15 cellular contexts compared by ENCODE assay signal in genomic region chr1:109185990-109186703, GRCh38. TPM values are rescaled to one million over a fixed set of nuclear protein-coding genes. Genes with fewer than 3 reads are reported as not detected.
DNase-seq lines count a peak whose midpoint lies in the region; ATAC-seq and TF ChIP-seq lines count a peak whose summit lies in the region.
"Had no signal": no experiment of that assay in that cellular context is flagged by ENCODE, and none has a peak within 500 bp of the region (broad histone marks: within the 10 kb centered on the region; RNA-seq: fewer than 3 reads in every experiment).

No MANE protein-coding gene starts in this region.

- H3K4me2 ChIP-seq in smooth muscle cell = no peak overlapping the region

- H3K27me3 ChIP-seq in left lung (no peaks in the 10 kb centered on the region), smooth muscle cell (ENCODE audit: low read depth) (no peaks in the 10 kb centered on the region)
- H3K27me3 ChIP-seq: SJSA1 had no signal

- ATAC-seq in left lung (peak; percentile 53), GM21529 (IDR thresholded peaks at IDR 0.05; ENCODE audit: unreplicated experiment) (no peak), GM18498 (IDR thresholded peaks at IDR 0.05; ENCODE audit: unreplicated experiment) (no peak)
- ATAC-seq: activated T-cell treated with anti-CD3 and anti-CD28 coated beads, Interleukin-2, amount 50 U/mL, for 4 hours had no signal

- 58% methylated on average over 5 of the region's 5 CpGs for WGBS in smooth muscle cell (ENCODE audit: low lambda C conversion rate)

- H4K20me1 ChIP-seq in smooth muscle cell (ENCODE audit: low read depth) = no peaks in the 10 kb centered on the region

- DNase-seq in DMS79 treated with DMSO at 0.1 percent for 48 hours (lab: John Stamatoyannopoulos, UW) (peak; percentile 10), DMS79 (lab: John Stamatoyannopoulos, UW) (no peak), NCI-H82 treated with DMSO at 0.1 percent for 48 hours (lab: John Stamatoyannopoulos, UW; ENCODE audit: unreplicated experiment) (peak; percentile 17), left lung (no peak), substantia nigra (lab: John Stamatoyannopoulos, UW) (no peak), smooth muscle cell (lab: John Stamatoyannopoulos, UW; ENCODE audit: unreplicated experiment) (no peak)
- DNase-seq: activated CD4-positive, CD25-positive, alpha-beta regulatory T cell; activated T-cell treated with anti-CD3 and anti-CD28 coated beads, Interleukin-2, amount 50 U/mL, for 4 hours; Calu3; KBM-7; naive B cell; stimulated activated CD4-positive, alpha-beta T cell treated with anti-CD3 and anti-CD28 coated beads, Interleukin-2, amount 100 ng/mL, for 24 hours had no signal

- H3K27ac ChIP-seq in left lung (peak overlapping the region; percentile 71 to 87), substantia nigra (ENCODE audit: low read depth, low read length, poor library complexity, severe bottlenecking) (peak overlapping the region; percentile 81), smooth muscle cell (ENCODE audit: low read depth) (no peak overlapping the region)
- H3K27ac ChIP-seq: SJSA1 had no signal

- no peak overlapping the region for H2AFZ ChIP-seq in smooth muscle cell (ENCODE audit: low read depth)

- no peak overlapping the region for H3K9ac ChIP-seq in smooth muscle cell (ENCODE audit: low read depth)

- H3K36me3 ChIP-seq in left lung (no peaks in the 10 kb centered on the region), smooth muscle cell (ENCODE audit: low read depth) (no peaks in the 10 kb centered on the region)
- H3K36me3 ChIP-seq: SJSA1 had no signal

- H3F3A ChIP-seq in smooth muscle cell (ENCODE audit: low read depth) = no peaks in the 10 kb centered on the region

- TF ChIP-seq CTCF in left lung (IDR thresholded peaks at IDR 0.05) (no peak), smooth muscle cell (IDR thresholded peaks at IDR 0.05; ENCODE audit: borderline replicate concordance, insufficient read depth, poor library complexity, severe bottlenecking) (no peak)

- no peaks in the 10 kb centered on the region for H3K79me2 ChIP-seq in smooth muscle cell (ENCODE audit: low read depth)

- intact Hi-C loops in left lung (cut with DNase I) = no loop called here

- H3K9me3 ChIP-seq in left lung = no peaks in the 10 kb centered on the region
- no peaks in the 10 kb centered on the region for H3K9me3 ChIP-seq in smooth muscle cell (replicated peaks; ENCODE audit: low read depth)
- H3K9me3 ChIP-seq: SJSA1 had no signal

- H3K4me3 ChIP-seq in left lung = no peak overlapping the region
- no peak overlapping the region for H3K4me3 ChIP-seq in smooth muscle cell
- H3K4me3 ChIP-seq: SJSA1 had no signal

- H3K4me1 ChIP-seq in left lung = peaks cover 20 to 36% of the 10 kb centered on the region in 2 donors
- no peaks in the 10 kb centered on the region for H3K4me1 ChIP-seq in smooth muscle cell (ENCODE audit: low read depth)
- H3K4me1 ChIP-seq: SJSA1 had no signal

RNA-seq across cellular contexts. Expression of gene SARS1, which starts 27.6 kb away (rescaled TPM):
- 100 to 1,000 TPM; 144 to 189 TPM for total RNA-seq in left lung
- total RNA-seq in smooth muscle cell = 157 and 164 TPM in 2 replicates
- polyA plus RNA-seq in smooth muscle cell = 165 and 176 TPM in 2 replicates

Comparison
In these comparisons a context has a peak if more than half of its experiments do, and no peak if none do; other contexts are left out.
1. DNase-seq: peak in DMS79 treated with DMSO at 0.1 percent for 48 hours (single experiment) and NCI-H82 treated with DMSO at 0.1 percent for 48 hours (single experiment); none in DMS79 (single experiment), left lung (0 of 2), substantia nigra (0 of 49) and smooth muscle cell (single experiment).